ENCODE assay signal across 14 cellular contexts in the genomic region with DNA sequence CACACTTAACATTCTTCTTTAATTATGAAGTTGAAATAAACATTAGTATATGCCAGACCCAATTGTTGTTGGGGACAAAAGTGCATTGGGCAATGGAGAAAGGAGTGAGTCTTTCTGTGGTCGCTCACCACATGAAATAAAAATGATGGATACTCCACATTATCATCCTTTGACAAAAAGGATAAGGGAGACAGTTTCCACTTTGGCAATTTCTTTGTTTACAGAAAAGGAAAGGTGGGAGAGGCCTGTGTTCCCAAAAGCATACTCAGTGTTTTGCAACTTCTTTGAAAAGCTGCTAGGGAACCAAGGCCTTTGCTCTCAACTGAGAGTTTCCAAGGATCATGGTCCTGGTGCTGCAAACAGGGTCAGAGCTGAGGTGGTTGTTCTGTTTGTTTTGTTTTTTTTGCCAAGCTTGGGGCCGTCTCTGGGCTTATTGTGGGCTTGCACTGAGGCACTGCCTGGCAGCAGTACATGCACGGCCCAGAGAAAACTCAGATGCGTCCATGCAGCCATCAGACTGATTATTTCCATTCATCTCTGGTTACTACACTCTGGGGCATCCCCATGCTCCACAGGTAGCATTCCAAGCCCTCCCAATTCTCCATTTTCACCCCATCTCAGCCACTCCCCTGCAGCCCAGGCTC.
"Had no signal": no experiment of that assay in that cellular context is flagged by ENCODE, and none has a peak within 500 bp of the region (broad histone marks: within the 10 kb centered on the region; RNA-seq: fewer than 3 reads in every experiment).

No MANE protein-coding gene starts in this region.

- ATAC-seq: activated CD8-positive, alpha-beta memory T cell treated with anti-CD3 and anti-CD28 coated beads, Interleukin-2, amount 10 ng/mL, durations not matched to agents 7 days and 5 days; stimulated activated naive CD8-positive, alpha-beta T cell treated with anti-CD3 and anti-CD28 coated beads, Interleukin-15, amount 100 ng/mL, for 72 hours had no signal

- H3K4me3 ChIP-seq: dorsolateral prefrontal cortex, esophagus muscularis mucosa, psoas muscle, thoracic aorta had no signal

- H3K36me3 ChIP-seq: esophagus muscularis mucosa, thoracic aorta had no signal

- H3K9me3 ChIP-seq: esophagus muscularis mucosa, psoas muscle, thoracic aorta had no signal

- DNase-seq: activated CD4-positive, alpha-beta T cell treated with anti-CD3 and anti-CD28 coated beads, Interleukin-2, amount 50 U/mL, for 4 hours; activated CD4-positive, CD25-positive, alpha-beta regulatory T cell treated with anti-CD3 and anti-CD28 coated beads, Interleukin-2, amount 50 U/mL, for 72 hours; activated CD8-positive, alpha-beta memory T cell treated with anti-CD3 and anti-CD28 coated beads, Interleukin-2, amount 10 ng/mL, durations not matched to agents 7 days and 5 days; activated effector memory CD4-positive, alpha-beta T cell treated with Interleukin-2 at 50 U/mL for 16 hours; activated T-cell treated with anti-CD3 and anti-CD28 coated beads, Interleukin-2, amount 50 U/mL, for 24 hours; dorsolateral prefrontal cortex; kidney glomerular epithelial cell; mammary epithelial cell; psoas muscle; stimulated activated CD4-positive, alpha-beta T cell treated with anti-CD3 and anti-CD28 coated beads, Interleukin-4, amount 100 ng/mL, for 1 hour; stimulated activated CD8-positive, alpha-beta memory T cell treated with anti-CD3 and anti-CD28 coated beads, Interleukin-4, amount 100 ng/mL, for 48 hours; stimulated activated naive CD8-positive, alpha-beta T cell treated with anti-CD3 and anti-CD28 coated beads, Interleukin-15, amount 100 ng/mL, for 72 hours had no signal

- H3K27ac ChIP-seq: dorsolateral prefrontal cortex, psoas muscle, thoracic aorta had no signal

- H3K27me3 ChIP-seq: dorsolateral prefrontal cortex, esophagus muscularis mucosa had no signal
